Comparison of ENCODE assay signal across 7 cellular contexts in the genomic region with DNA sequence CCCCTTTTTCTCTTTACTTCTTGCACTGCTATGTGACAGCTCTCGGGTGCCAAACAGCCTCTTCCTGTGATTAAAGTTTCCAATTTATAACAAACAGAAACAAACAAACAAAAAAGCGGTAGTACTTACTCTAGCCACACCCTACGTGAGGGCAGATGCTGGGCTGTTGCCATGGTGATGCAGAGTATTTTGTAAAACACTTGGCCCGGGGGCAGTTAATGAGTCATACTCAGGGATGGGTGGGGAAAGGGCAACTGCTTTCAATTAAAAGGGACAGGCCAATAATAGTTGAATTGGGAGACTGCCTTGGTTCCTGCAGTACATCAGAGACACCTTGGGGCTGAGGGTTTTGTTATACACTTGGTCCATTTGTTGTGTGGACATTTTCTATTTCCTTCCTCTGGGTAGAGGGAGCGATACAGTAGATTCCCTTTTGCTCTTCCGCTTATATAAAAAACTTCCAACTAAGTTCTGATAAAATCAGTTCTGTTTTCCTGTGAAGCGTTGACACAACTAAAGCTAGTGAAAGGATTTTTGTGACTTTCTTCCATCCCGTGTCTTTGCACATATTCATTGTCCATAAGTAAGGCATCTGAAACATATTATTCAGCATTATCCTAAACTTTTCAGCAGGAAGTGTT. TPM values are rescaled to one million over a fixed set of nuclear protein-coding genes. Genes with fewer than 3 reads are reported as not detected.
DNase-seq lines count a peak whose midpoint lies in the region; ATAC-seq lines count a peak whose summit lies in the region.

No MANE protein-coding gene starts in this region.

- no peak overlapping the region for H3K18ac ChIP-seq in mesendoderm (ENCODE audit: low read length)

- no peak overlapping the region for H3K4ac ChIP-seq in mesendoderm (ENCODE audit: low read depth, low read length)

- no peaks in the 10 kb centered on the region for H3K9me3 ChIP-seq in GM23248 (ENCODE audit: low read depth)

- 3% methylated on average over 8 of the region's 8 CpGs for WGBS in GM23248 (ENCODE audit: low coverage in 1 of 2, low lambda C conversion rate in 2 of 2, missing lambda C conversion rate in 2 of 2), 2 experiments
- no CpG with 5 or more reads among the region's 8 CpGs for WGBS in mesendoderm (ENCODE audit: extremely low coverage, insufficient coverage, low lambda C conversion rate)

- no peak overlapping the region for H2AK5ac ChIP-seq in mesendoderm (ENCODE audit: low read length)

- no peaks in the 10 kb centered on the region for H4K20me1 ChIP-seq in GM23248 (ENCODE audit: insufficient read depth)

- no peak overlapping the region for H3K23ac ChIP-seq in mesendoderm (ENCODE audit: low read length)

- no peak overlapping the region for H2BK120ac ChIP-seq in mesendoderm (ENCODE audit: low read depth, low read length)

- H2BK15ac ChIP-seq in mesendoderm (replicated peaks; ENCODE audit: low read depth), result no peak overlapping the region

- peak; percentile 99 for DNase-seq in GM23248
- peak; percentile 89 for DNase-seq in NCI-H226
- peak; percentile 78 for DNase-seq in activated CD4-positive, alpha-beta T cell treated with anti-CD3 and anti-CD28 coated beads, Interleukin-2, amount 50 U/mL, for 1 hour
- DNase-seq in effector CD4-positive, alpha-beta T cell, result peak; percentile 81
- peak; percentile 98 for DNase-seq in mesendoderm
- peak; percentile 64 for DNase-seq in stimulated activated CD8-positive, alpha-beta memory T cell treated with anti-CD3 and anti-CD28 coated beads, Interleukin-4, amount 100 ng/mL, for 24 hours (ENCODE audit: low read depth)

- H3K4me1 ChIP-seq in GM23248 (ENCODE audit: insufficient read depth) (peaks cover 40% of the 10 kb centered on the region), mesendoderm (ENCODE audit: control insufficient read depth, low read depth, low read length) (no peaks in the 10 kb centered on the region)

- H3K4me3 ChIP-seq in GM23248 (peak overlapping the region; percentile 39), mesendoderm (ENCODE audit: low read length) (no peak overlapping the region)

- H3K9me2 ChIP-seq in GM23248 (ENCODE audit: insufficient read depth), result no peaks in the 10 kb centered on the region

- no peaks in the 10 kb centered on the region for H3K79me1 ChIP-seq in mesendoderm (ENCODE audit: low read length)

- in situ Hi-C loops in GM23248 (cut with MboI), result no loop called here

- H3K27me3 ChIP-seq in GM23248 (replicated peaks; ENCODE audit: insufficient read depth) (no peaks in the 10 kb centered on the region), mesendoderm (ENCODE audit: insufficient read depth, low read length, poor library complexity) (no peaks in the 10 kb centered on the region)

- H3K56ac ChIP-seq in mesendoderm (ENCODE audit: low read length), result no peak overlapping the region

- peaks cover 26% of the 10 kb centered on the region for H3F3A ChIP-seq in GM23248 (ENCODE audit: insufficient read depth)

- H3K36me3 ChIP-seq in GM23248 (ENCODE audit: low read depth), result no peaks in the 10 kb centered on the region
- no peaks in the 10 kb centered on the region for H3K36me3 ChIP-seq in mesendoderm (ENCODE audit: control insufficient read depth, insufficient read depth, low read length)

- H3K27ac ChIP-seq in GM23248 (peak overlapping the region; percentile 93), mesendoderm (ENCODE audit: low read depth, low read length) (no peak overlapping the region)

- peak overlapping the region; percentile 62 for H3K4me2 ChIP-seq in GM23248 (ENCODE audit: unreplicated experiment)
- H3K4me2 ChIP-seq in mesendoderm (ENCODE audit: low read length), result no peak overlapping the region

- no peaks in the 10 kb centered on the region for H3K79me2 ChIP-seq in GM23248 (ENCODE audit: insufficient read depth)
- H3K79me2 ChIP-seq in mesendoderm (ENCODE audit: control insufficient read depth, insufficient read depth, low read length), result no peaks in the 10 kb centered on the region

- no peak for ATAC-seq in GM18517 (IDR thresholded peaks at IDR 0.05; ENCODE audit: unreplicated experiment)

- H2BK5ac ChIP-seq in mesendoderm (ENCODE audit: low read length), result no peak overlapping the region

- H2AFZ ChIP-seq in GM23248, result peak overlapping the region; percentile 35; the same call in 1 of the 2 replicates

- H3K9ac ChIP-seq in GM23248 (peak overlapping the region; percentile 78), mesendoderm (ENCODE audit: low read length) (no peak overlapping the region)

- no peak overlapping the region for H4K5ac ChIP-seq in mesendoderm (ENCODE audit: low read length)

- H4K8ac ChIP-seq in mesendoderm (ENCODE audit: low read depth, low read length), result no peak overlapping the region

RNA-seq across cellular contexts. Expression of gene THEM4, which starts 36.5 kb away (rescaled TPM):
- 10.0 and 14.6 TPM in 2 replicates for total RNA-seq in GM23248 (2014; rRNA removed; shearing (Covaris generic))
- 17.9 and 19.0 TPM in 2 replicates for polyA plus RNA-seq in GM23248 (2016; fragmentation: Nextera tagmentation; extraction: Ambion mirVana)
- polyA plus RNA-seq in mesendoderm (2013, experiment 1 of 2), result 8.5 TPM
- 8.4 TPM for polyA plus RNA-seq in mesendoderm (2013, experiment 2 of 2)

RNA-seq across cellular contexts. Expression of gene S100A10, which starts 47.8 kb away (rescaled TPM):
- 60.5 and 60.7 TPM in 2 replicates for total RNA-seq in GM23248 (2014; rRNA removed; shearing (Covaris generic))
- polyA plus RNA-seq in GM23248 (2016; fragmentation: Nextera tagmentation; extraction: Ambion mirVana), result 1,024 and 1,043 TPM in 2 replicates
- polyA plus RNA-seq in mesendoderm (2013, experiment 1 of 2), result 181 TPM
- 187 TPM for polyA plus RNA-seq in mesendoderm (2013, experiment 2 of 2)
